Comparison of ENCODE assay signal across 18 cellular contexts in the genomic region with DNA sequence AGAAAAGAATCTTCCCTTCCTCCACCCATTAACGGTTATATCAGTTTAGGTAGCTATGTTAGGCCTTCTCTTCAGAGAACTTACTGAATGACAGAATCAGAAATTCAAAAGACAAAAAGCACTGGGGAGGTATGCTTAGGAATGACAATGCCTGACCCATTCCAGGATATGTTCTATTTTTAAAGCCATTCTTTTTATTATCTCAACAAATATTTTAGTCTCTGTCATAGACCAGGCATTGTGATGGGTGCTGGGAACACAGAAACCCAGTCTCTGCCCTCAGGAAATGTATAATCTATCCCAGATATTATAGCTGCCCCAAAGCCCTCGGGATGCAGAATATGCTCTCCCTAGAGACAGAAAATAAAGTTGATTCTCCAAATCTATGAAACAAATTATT.
DNase-seq lines count a peak whose midpoint lies in the region; ATAC-seq and TF ChIP-seq lines count a peak whose summit lies in the region.
"Had no signal": no experiment of that assay in that cellular context is flagged by ENCODE, and none has a peak within 500 bp of the region (broad histone marks: within the 10 kb centered on the region; RNA-seq: fewer than 3 reads in every experiment).

No MANE protein-coding gene starts in this region.

- TF ChIP-seq RAD21 in SK-N-SH (IDR thresholded peaks at IDR 0.05; ENCODE audit: low read length) = no peak

- ATAC-seq in SK-N-SH treated with all-trans-retinoic acid at 6 μM for 48 hours (peak; percentile 22; the same call in 2 of the 3 replicates), left lobe of liver (peak; percentile 17), HG02938 (IDR thresholded peaks at IDR 0.05; ENCODE audit: unreplicated experiment) (no peak)
- ATAC-seq: A549; CD8-positive, alpha-beta T cell had no signal

- H3K79me2 ChIP-seq in SK-N-SH (ENCODE audit: insufficient read depth) = no peaks in the 10 kb centered on the region

- H3K4me1 ChIP-seq in SK-N-SH (ENCODE audit: control insufficient read depth in 1 of 2, insufficient read depth in 2 of 2, low read depth in 1 of 2, low read length in 1 of 2) = peaks cover 4% of the 10 kb centered on the region in 2 experiments; a peak in 2 of 4 replicates
- H3K4me1 ChIP-seq: A549, BLaER1 had no signal

- H2AFZ ChIP-seq in SK-N-SH (ENCODE audit: low read depth) = no peak overlapping the region
- H2AFZ ChIP-seq: GM23248 had no signal

- no peak overlapping the region for H3K4me2 ChIP-seq in SK-N-SH
- H3K4me2 ChIP-seq: A549, BLaER1 had no signal

- no peak overlapping the region for H3K9ac ChIP-seq in SK-N-SH
- H3K9ac ChIP-seq: BLaER1, GM23248 had no signal

- H3K27me3 Mint-ChIP-seq in brain = no peaks in the 10 kb centered on the region

- POLR2A ChIA-PET in SK-N-SH (lab: Yijun Ruan, JAX) = interaction anchor here (0.7 kb wide), 1 partner anchor 53 kb away, joined by 3 read pairs; no protein-coding TSS in a partner anchor
- POLR2A ChIA-PET in GM10248 (lab: Yijun Ruan, JAX) = no interaction called here

- 2% methylated on average over 2 of the region's 2 CpGs for WGBS in SK-N-SH (ENCODE audit: low lambda C conversion rate)

- peak overlapping the region in 1 of 2 experiments; percentile 32; a peak in 1 of 4 replicates for H3K27ac ChIP-seq in SK-N-SH (ENCODE audit: low read depth in 2 of 2, low read length in 1 of 2)
- H3K27ac ChIP-seq: 22Rv1, A549, BLaER1, GM23248 had no signal

- TF ChIP-seq CTCF in SK-N-SH (IDR thresholded peaks at IDR 0.05) = no peak
- no peak for TF ChIP-seq CTCF in brain (conservative IDR thresholded peaks at IDR 0.05)
- TF ChIP-seq CTCF in GM10248 (IDR thresholded peaks at IDR 0.05; ENCODE audit: control extremely low read depth, extremely low read depth, low read depth, missing control alignments) = no peak

- no peaks in the 10 kb centered on the region for H3K36me3 Mint-ChIP-seq in brain
- H3K36me3 Mint-ChIP-seq: CD14-positive monocyte; CD8-positive, alpha-beta T cell had no signal

- peak overlapping the region in 2 of 5 experiments; percentile 3 to 10 for H3K4me3 Mint-ChIP-seq in brain
- H3K4me3 Mint-ChIP-seq: CD14-positive monocyte; CD8-positive, alpha-beta T cell had no signal

- no peaks in the 10 kb centered on the region for H3K9me2 ChIP-seq in SK-N-SH

- no peak for DNase-seq in SK-N-SH
- DNase-seq in left lobe of liver (ENCODE audit: low spot score) = no peak
- no peak for DNase-seq in GM10248 (ENCODE audit: extremely low spot score)
- DNase-seq in activated effector memory CD4-positive, alpha-beta T cell treated with Interleukin-2 at 50 U/mL for 16 hours = no peak
- no peak for DNase-seq in NCI-H82 (lab: John Stamatoyannopoulos, UW)
- DNase-seq: Calu3; CD8-positive, alpha-beta T cell; DMS79 treated with DMSO at 0.1 percent for 48 hours; EL; GM23248 had no signal

- CTCF ChIA-PET in SK-N-SH (lab: Yijun Ruan, JAX) = interaction anchor here (0.6 to 2.8 kb wide), 7 partner anchors 10 to 158 kb away, joined by 3 to 12 read pairs (median 6); no protein-coding TSS in a partner anchor
- CTCF ChIA-PET in GM10248 (lab: Yijun Ruan, JAX) = interaction anchor here (0.8 to 3.2 kb wide), 2 partner anchors 21 to 44 kb away, joined by 3 to 14 read pairs; no protein-coding TSS in a partner anchor

- H4K20me1 ChIP-seq in SK-N-SH (ENCODE audit: insufficient read depth) = no peaks in the 10 kb centered on the region
- H4K20me1 ChIP-seq: BLaER1 had no signal

- peaks cover 33% of the 10 kb centered on the region for H3K4me1 Mint-ChIP-seq in brain
- H3K4me1 Mint-ChIP-seq: CD14-positive monocyte had no signal

- TF ChIP-seq EP300 in SK-N-SH (IDR thresholded peaks at IDR 0.05; ENCODE audit: borderline replicate concordance in 1 of 2, low read depth in 1 of 2, low read length in 1 of 2) = no peak

- no peaks in the 10 kb centered on the region for H3K36me3 ChIP-seq in SK-N-SH (replicated peaks in 1 of 2; ENCODE audit: control insufficient read depth in 1 of 2, insufficient read depth in 2 of 2, low read length in 1 of 2)
- H3K36me3 ChIP-seq: BLaER1, HAP-1 had no signal

- no peak overlapping the region for H3K4me3 ChIP-seq in SK-N-SH (ENCODE audit: low read depth in 2 of 2, low read length in 1 of 2)
- H3K4me3 ChIP-seq: A549, BLaER1, GM23248, HAP-1 had no signal

- H3K9me3 ChIP-seq in SK-N-SH = no peaks in the 10 kb centered on the region
- H3K9me3 ChIP-seq: A549, BLaER1, HAP-1 had no signal

- no peaks in the 10 kb centered on the region for H3F3A ChIP-seq in SK-N-SH (replicated peaks; ENCODE audit: insufficient read depth)

- H3K27me3 ChIP-seq in SK-N-SH (ENCODE audit: insufficient read depth) = no peaks in the 10 kb centered on the region
- H3K27me3 ChIP-seq: BLaER1 had no signal

- peak overlapping the region in 3 of 5 experiments; percentile 87 to 94 (median 94) for H3K27ac Mint-ChIP-seq in brain
- H3K27ac Mint-ChIP-seq: CD14-positive monocyte; CD8-positive, alpha-beta T cell had no signal

- H3K9me3 Mint-ChIP-seq in brain = peaks cover 0 to 9% (median under 1%) of the 10 kb centered on the region in 5 experiments
- H3K9me3 Mint-ChIP-seq: CD8-positive, alpha-beta T cell had no signal

TF ChIP-seq in SK-N-SH treated with all-trans-retinoic acid at 6 μM for 48 hours, 23 proteins besides CTCF, POLR2A, EP300 and RAD21 (continues in another document):
- TF ChIP-seq CSRNP3 (CRISPR knock-in tag; IDR thresholded peaks at IDR 0.05) (no peak), GLIS3 (CRISPR knock-in tag; IDR thresholded peaks at IDR 0.05) (no peak), RARB (CRISPR knock-in tag; IDR thresholded peaks at IDR 0.05) (no peak), ISL1 (CRISPR knock-in tag; IDR thresholded peaks at IDR 0.05) (no peak)

TF ChIP-seq in SK-N-SH, 30 proteins besides CTCF, POLR2A, EP300 and RAD21:
- no peak for TF ChIP-seq GATA2 (CRISPR knock-in tag; IDR thresholded peaks at IDR 0.05)
- TF ChIP-seq MEF2A (IDR thresholded peaks at IDR 0.05; ENCODE audit: borderline replicate concordance, low read depth) = no peak
- TF ChIP-seq RCOR1 (IDR thresholded peaks at IDR 0.05; ENCODE audit: low read length) = no peak
- TF ChIP-seq SMC3 (IDR thresholded peaks at IDR 0.05; ENCODE audit: low read depth, low read length) = no peak
- TF ChIP-seq FOXM1 (IDR thresholded peaks at IDR 0.05; ENCODE audit: low read depth) = no peak
- TF ChIP-seq, protein P1, sequence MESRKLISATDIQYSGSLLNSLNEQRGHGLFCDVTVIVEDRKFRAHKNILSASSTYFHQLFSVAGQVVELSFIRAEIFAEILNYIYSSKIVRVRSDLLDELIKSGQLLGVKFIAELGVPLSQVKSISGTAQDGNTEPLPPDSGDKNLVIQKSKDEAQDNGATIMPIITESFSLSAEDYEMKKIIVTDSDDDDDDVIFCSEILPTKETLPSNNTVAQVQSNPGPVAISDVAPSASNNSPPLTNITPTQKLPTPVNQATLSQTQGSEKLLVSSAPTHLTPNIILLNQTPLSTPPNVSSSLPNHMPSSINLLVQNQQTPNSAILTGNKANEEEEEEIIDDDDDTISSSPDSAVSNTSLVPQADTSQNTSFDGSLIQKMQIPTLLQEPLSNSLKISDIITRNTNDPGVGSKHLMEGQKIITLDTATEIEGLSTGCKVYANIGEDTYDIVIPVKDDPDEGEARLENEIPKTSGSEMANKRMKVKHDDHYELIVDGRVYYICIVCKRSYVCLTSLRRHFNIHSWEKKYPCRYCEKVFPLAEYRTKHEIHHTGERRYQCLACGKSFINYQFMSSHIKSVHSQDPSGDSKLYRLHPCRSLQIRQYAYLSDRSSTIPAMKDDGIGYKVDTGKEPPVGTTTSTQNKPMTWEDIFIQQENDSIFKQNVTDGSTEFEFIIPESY (IDR thresholded peaks at IDR 0.05; ENCODE audit: borderline replicate concordance, low read depth) = no peak
- TF ChIP-seq IRF3 (IDR thresholded peaks at IDR 0.05; ENCODE audit: low read depth, low read length) = no peak
- no peak for TF ChIP-seq TEAD4 (IDR thresholded peaks at IDR 0.05; ENCODE audit: borderline replicate concordance, insufficient read depth)
- no peak for TF ChIP-seq NFIC (IDR thresholded peaks at IDR 0.05; ENCODE audit: borderline replicate concordance)
- TF ChIP-seq, protein P2, sequence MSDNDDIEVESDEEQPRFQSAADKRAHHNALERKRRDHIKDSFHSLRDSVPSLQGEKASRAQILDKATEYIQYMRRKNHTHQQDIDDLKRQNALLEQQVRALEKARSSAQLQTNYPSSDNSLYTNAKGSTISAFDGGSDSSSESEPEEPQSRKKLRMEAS (IDR thresholded peaks at IDR 0.05; ENCODE audit: low read depth) = no peak
- no peak for TF ChIP-seq NRF1 (IDR thresholded peaks at IDR 0.05; ENCODE audit: low read depth, low read length)
- TF ChIP-seq RXRA (IDR thresholded peaks at IDR 0.05; ENCODE audit: borderline replicate concordance, low read depth) = no peak
- TF ChIP-seq SIN3A (IDR thresholded peaks at IDR 0.05; ENCODE audit: borderline replicate concordance, low read depth, low read length) = no peak
- TF ChIP-seq FOSL2 (IDR thresholded peaks at IDR 0.05; ENCODE audit: borderline replicate concordance, low read depth) = no peak
- TF ChIP-seq MXI1 (IDR thresholded peaks at IDR 0.05; ENCODE audit: low read depth, low read length) = no peak
